29 cellular contexts compared by ENCODE assay signal in the genomic region with DNA sequence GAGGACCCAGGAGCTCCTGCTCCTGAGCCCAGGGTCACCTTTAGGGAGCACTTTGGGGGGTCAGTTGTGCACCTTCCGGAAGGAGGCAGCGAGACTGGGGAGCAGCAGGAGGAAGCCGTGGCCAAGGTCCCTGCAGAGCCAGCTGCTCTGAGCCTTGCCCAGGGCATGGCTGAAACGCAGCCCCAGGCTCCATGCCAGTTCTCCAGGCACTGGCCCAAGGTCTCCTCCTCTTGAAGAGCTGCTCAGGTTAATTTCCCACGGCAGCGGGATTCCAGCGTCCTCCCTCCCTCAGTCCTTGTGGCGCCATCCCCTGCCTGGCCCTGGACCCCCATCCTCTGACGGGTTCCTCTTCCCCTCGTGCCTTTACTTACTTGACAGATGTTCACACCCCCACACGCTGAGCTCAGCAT. TPM values are rescaled to one million over a fixed set of nuclear protein-coding genes. Genes with fewer than 3 reads are reported as not detected.
DNase-seq lines count a peak whose midpoint lies in the region; ATAC-seq and TF ChIP-seq lines count a peak whose summit lies in the region.
"Had no signal": no experiment of that assay in that cellular context is flagged by ENCODE, and none has a peak within 500 bp of the region (broad histone marks: within the 10 kb centered on the region; RNA-seq: fewer than 3 reads in every experiment).

No MANE protein-coding gene starts in this region.

- no peaks in the 10 kb centered on the region for H3K27me3 ChIP-seq in H7 (ENCODE audit: control insufficient read depth, insufficient read depth, low read length)
- peaks cover 0 to 3% (median 0%) of the 10 kb centered on the region in 3 donors for H3K27me3 ChIP-seq in sigmoid colon
- H3K27me3 ChIP-seq: breast epithelium had no signal

- no peak for DNase-seq in activated naive CD4-positive, alpha-beta T cell treated with anti-CD3 and anti-CD28 coated beads, Interleukin-2, amount 10 ng/mL, durations not matched to agents 7 days and 5 days
- DNase-seq in activated naive CD4-positive, alpha-beta T cell (lab: John Stamatoyannopoulos, UW): no peak
- DNase-seq in H7 (peak; percentile 46), islet precursor cell (peak; percentile 46), sigmoid colon (peak; percentile 53)
- DNase-seq: activated B cell treated with CpG ODN at 0.5 μM for 24 hours; activated CD4-positive, alpha-beta T cell treated with anti-CD3 and anti-CD28 coated beads, Interleukin-2, amount 50 U/mL, for 4 hours; activated CD8-positive, alpha-beta memory T cell treated with anti-CD3 and anti-CD28 coated beads, Interleukin-2, amount 10 ng/mL, durations not matched to agents 7 days and 5 days; COR-L47; GDM1; mesendoderm; NCI-H1694; RPMI8226; stimulated activated CD4-positive, alpha-beta T cell treated with anti-CD3 and anti-CD28 coated beads, Interleukin-15, amount 100 ng/mL, for 24 hours; stimulated activated CD4-positive, alpha-beta T cell treated with anti-CD3 and anti-CD28 coated beads, Interleukin-4, amount 100 ng/mL, for 4 hours had no signal

- no peaks in the 10 kb centered on the region for H3K36me3 Mint-ChIP-seq in activated naive CD4-positive, alpha-beta T cell treated with anti-CD3 and anti-CD28 coated beads, Interleukin-2, amount 10 ng/mL, durations not matched to agents 7 days and 5 days
- H3K36me3 Mint-ChIP-seq: activated CD8-positive, alpha-beta memory T cell treated with anti-CD3 and anti-CD28 coated beads, Interleukin-2, amount 10 ng/mL, durations not matched to agents 7 days and 5 days; activated naive CD4-positive, alpha-beta T cell treated with anti-CD3 and anti-CD28 coated beads, Interleukin-2, amount 50 U/mL, for 72 hours; type B pancreatic cell had no signal

- H3K4me3 ChIP-seq in H7 (ENCODE audit: insufficient read depth, low read depth, low read length) (no peak overlapping the region), sigmoid colon (no peak overlapping the region)
- H3K4me3 ChIP-seq: breast epithelium, gastroesophageal sphincter, hepatocyte, SK-N-MC had no signal

- H3K9me3 Mint-ChIP-seq in activated naive CD4-positive, alpha-beta T cell treated with anti-CD3 and anti-CD28 coated beads, Interleukin-2, amount 10 ng/mL, durations not matched to agents 7 days and 5 days: no peaks in the 10 kb centered on the region
- H3K9me3 Mint-ChIP-seq: activated B cell treated with CpG ODN at 0.5 μM for 24 hours; activated naive CD4-positive, alpha-beta T cell treated with anti-CD3 and anti-CD28 coated beads, Interleukin-2, amount 50 U/mL, for 72 hours; activated T-helper 1 cell treated with anti-CD3 and anti-CD28 coated beads, Interleukin-12 subunit alpha, Interleukin-12 subunit beta, Interleukin-2, Interleukin-4 antibody, amounts not matched to agents 30 ng/mL and 10 ng/mL and 1 ng/mL, durations not matched to agents 14 hours and 24 hours and 36 hours; IgD-negative memory B cell; neural crest cell; T-helper 1 cell treated with Interleukin-12 subunit alpha and Interleukin-12 subunit beta and Interleukin-4 antibody, amounts not matched to agents 30 μg/mL and 1 μg/mL, for 36 hours; type B pancreatic cell had no signal

- H3K4me1 Mint-ChIP-seq in activated naive CD4-positive, alpha-beta T cell treated with anti-CD3 and anti-CD28 coated beads, Interleukin-2, amount 10 ng/mL, durations not matched to agents 7 days and 5 days: peaks cover 21% of the 10 kb centered on the region

- H3K27ac Mint-ChIP-seq in activated naive CD4-positive, alpha-beta T cell treated with anti-CD3 and anti-CD28 coated beads, Interleukin-2, amount 10 ng/mL, durations not matched to agents 7 days and 5 days: peak overlapping the region; percentile 42
- H3K27ac Mint-ChIP-seq: activated B cell treated with CpG ODN at 0.5 μM for 24 hours; activated CD8-positive, alpha-beta memory T cell treated with anti-CD3 and anti-CD28 coated beads, Interleukin-2, amount 10 ng/mL, durations not matched to agents 7 days and 5 days; activated naive CD4-positive, alpha-beta T cell treated with anti-CD3 and anti-CD28 coated beads, Interleukin-2, amount 50 U/mL, for 72 hours; activated T-helper 1 cell treated with anti-CD3 and anti-CD28 coated beads, Interleukin-12 subunit alpha, Interleukin-12 subunit beta, Interleukin-2, Interleukin-4 antibody, amounts not matched to agents 30 ng/mL and 10 ng/mL and 1 ng/mL, durations not matched to agents 14 hours and 24 hours and 36 hours; IgD-negative memory B cell; T-helper 1 cell treated with Interleukin-12 subunit alpha and Interleukin-12 subunit beta and Interleukin-4 antibody, amounts not matched to agents 30 μg/mL and 1 μg/mL, for 36 hours; type B pancreatic cell had no signal

- H3K27ac ChIP-seq in sigmoid colon: no peak overlapping the region
- H3K27ac ChIP-seq: breast epithelium, gastroesophageal sphincter, hepatocyte, SK-N-MC had no signal

- H3K9me3 ChIP-seq in sigmoid colon: no peaks in the 10 kb centered on the region
- H3K9me3 ChIP-seq: breast epithelium, gastroesophageal sphincter had no signal

- H3K4me3 Mint-ChIP-seq in activated naive CD4-positive, alpha-beta T cell treated with anti-CD3 and anti-CD28 coated beads, Interleukin-2, amount 10 ng/mL, durations not matched to agents 7 days and 5 days: no peak overlapping the region
- H3K4me3 Mint-ChIP-seq: activated B cell treated with CpG ODN at 0.5 μM for 24 hours; activated CD8-positive, alpha-beta memory T cell treated with anti-CD3 and anti-CD28 coated beads, Interleukin-2, amount 10 ng/mL, durations not matched to agents 7 days and 5 days; activated T-helper 1 cell treated with anti-CD3 and anti-CD28 coated beads, Interleukin-12 subunit alpha, Interleukin-12 subunit beta, Interleukin-2, Interleukin-4 antibody, amounts not matched to agents 30 ng/mL and 10 ng/mL and 1 ng/mL, durations not matched to agents 14 hours and 24 hours and 36 hours; neural crest cell; T-helper 1 cell treated with Interleukin-12 subunit alpha and Interleukin-12 subunit beta and Interleukin-4 antibody, amounts not matched to agents 30 μg/mL and 1 μg/mL, for 36 hours; type B pancreatic cell had no signal

- 40 to 75% methylated on average over 11 of the region's 11 CpGs for WGBS in sigmoid colon, 2 donors

- intact Hi-C loops in sigmoid colon (cut with DNase I): no loop called here

- TF ChIP-seq EP300 in sigmoid colon (IDR thresholded peaks at IDR 0.05): no peak

- peaks cover 0 to 13% (median 11%) of the 10 kb centered on the region in 4 donors for H3K4me1 ChIP-seq in sigmoid colon
- H3K4me1 ChIP-seq: breast epithelium had no signal

- ATAC-seq in GM18858 (IDR thresholded peaks at IDR 0.05; ENCODE audit: unreplicated experiment): no peak
- no peak for ATAC-seq in HG03097 (IDR thresholded peaks at IDR 0.05; ENCODE audit: low FRiP score, unreplicated experiment)
- ATAC-seq: activated CD8-positive, alpha-beta memory T cell treated with anti-CD3 and anti-CD28 coated beads, Interleukin-2, amount 10 ng/mL, durations not matched to agents 7 days and 5 days; activated naive CD4-positive, alpha-beta T cell treated with anti-CD3 and anti-CD28 coated beads, Interleukin-2, amount 50 U/mL, for 72 hours; gastroesophageal sphincter had no signal

- CTCF ChIA-PET in activated naive CD4-positive, alpha-beta T cell treated with anti-CD3 and anti-CD28 coated beads, Interleukin-2, amount 10 ng/mL, durations not matched to agents 7 days and 5 days (lab: Charles Lee): interaction anchor here (0.6 kb wide), 1 partner anchor 655 kb away, joined by 3 read pairs; no protein-coding TSS in a partner anchor

- H3K36me3 ChIP-seq in H7 (replicated peaks; ENCODE audit: control insufficient read depth, insufficient read depth, low read length) (no peaks in the 10 kb centered on the region), sigmoid colon (no peaks in the 10 kb centered on the region)
- H3K36me3 ChIP-seq: breast epithelium, gastroesophageal sphincter had no signal

- TF ChIP-seq CTCF in sigmoid colon (IDR thresholded peaks at IDR 0.05): no peak

- no peak for TF ChIP-seq POLR2A in sigmoid colon (IDR thresholded peaks at IDR 0.05)

- H3K27me3 Mint-ChIP-seq in activated naive CD4-positive, alpha-beta T cell treated with anti-CD3 and anti-CD28 coated beads, Interleukin-2, amount 10 ng/mL, durations not matched to agents 7 days and 5 days: peaks cover 10% of the 10 kb centered on the region

RNA-seq across cellular contexts. Expression of a gene that starts 16.5 kb away (rescaled TPM):
- total RNA-seq in H7 (2014; rRNA removed; shearing (Covaris generic)): 0.59 and 0.70 TPM in 2 replicates
- total RNA-seq in sigmoid colon: 1 to 10 TPM in 1 of 4 donors, under 1 TPM in 2, not detected in 1; 0.36 to 1.7 (median 0.41) TPM
- under 1 TPM in 1 of 3 donors, not detected in 2; 0.10 TPM for polyA plus RNA-seq in sigmoid colon
- total RNA-seq: activated CD8-positive, alpha-beta memory T cell treated with anti-CD3 and anti-CD28 coated beads, Interleukin-2, amount 10 ng/mL, durations not matched to agents 7 days and 5 days; activated T-helper 1 cell treated with anti-CD3 and anti-CD28 coated beads, Interleukin-12 subunit alpha, Interleukin-12 subunit beta, Interleukin-2, Interleukin-4 antibody, amounts not matched to agents 30 ng/mL and 10 ng/mL and 1 ng/mL, durations not matched to agents 14 hours and 24 hours and 36 hours; OCI-LY7; subcutaneous adipose tissue had no signal
- polyA plus RNA-seq: IgD-negative memory B cell had no signal

Comparison
In these comparisons a context has a peak if more than half of its experiments do, and no peak if none do; other contexts are left out.
1. DNase-seq: peak in H7 (single experiment), islet precursor cell (single experiment) and sigmoid colon (single experiment); none in activated naive CD4-positive, alpha-beta T cell treated with anti-CD3 and anti-CD28 coated beads, Interleukin-2, amount 10 ng/mL, durations not matched to agents 7 days and 5 days (single experiment) and activated naive CD4-positive, alpha-beta T cell (0 of 4).